Comparison of ENCODE assay signal across 1 cellular context in the genomic region with DNA sequence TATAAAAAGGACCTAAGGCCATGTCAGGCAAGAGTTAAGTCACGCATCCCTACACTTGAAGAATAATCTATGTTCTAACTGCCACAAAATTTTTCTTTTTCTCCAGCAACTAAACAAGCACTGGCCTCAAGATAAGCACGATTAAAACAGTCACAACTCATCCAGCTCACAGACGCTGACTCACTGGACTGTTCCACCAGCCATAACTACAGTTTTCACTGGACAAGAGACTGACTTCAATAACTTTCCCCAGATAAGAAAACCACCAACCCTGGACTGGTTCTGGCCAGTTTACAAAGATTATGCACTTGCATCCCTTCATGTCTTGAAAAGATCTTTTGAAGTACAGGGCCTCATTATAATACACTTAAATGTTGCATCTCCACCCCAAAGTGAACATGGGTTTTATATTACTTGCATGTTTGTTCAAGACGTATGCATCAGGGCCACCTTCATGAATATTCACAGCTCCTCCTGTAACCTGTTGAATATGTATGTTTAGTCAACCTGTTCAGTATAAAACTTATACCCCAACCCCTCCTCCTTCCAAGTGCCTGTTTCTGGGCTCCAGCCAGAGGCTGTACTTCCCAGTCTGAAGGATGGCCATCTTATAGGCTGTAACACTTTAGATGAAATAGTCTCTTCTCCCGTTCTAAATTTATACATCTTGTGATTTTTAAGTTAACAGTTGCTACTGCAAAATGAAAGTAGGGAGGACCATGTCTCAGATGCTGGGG.
A peak's percentile ranks its signal among the peaks of the same experiment; 100 is the strongest.
TF ChIP-seq lines count a peak whose summit lies in the region.

No MANE protein-coding gene starts in this region.

TF ChIP-seq in K562, 482 proteins besides CTCF, POLR2A, EP300 and RAD21 (continued from another document and continues in another):
- TF ChIP-seq SMAD4 (CRISPR knock-in tag; conservative IDR thresholded peaks at IDR 0.05) (peak; percentile 99), POLR2AphosphoS5 (IDR thresholded peaks at IDR 0.05; ENCODE audit: control insufficient read depth, insufficient read depth, low read depth, low read length) (peak; percentile 77; the same call in 1 of the 2 replicates), NFE2 (IDR thresholded peaks at IDR 0.05; ENCODE audit: low read depth) (peak; percentile 97), SMAD1 (IDR thresholded peaks at IDR 0.05; ENCODE audit: low read depth, low read length, partially characterized antibody) (peak; percentile 27), TAF9B (IDR thresholded peaks at IDR 0.05; ENCODE audit: partially characterized antibody) (peak; percentile 22), TEAD4 (IDR thresholded peaks at IDR 0.05; ENCODE audit: low read length) (peak; percentile 95), TEAD4 (CRISPR knock-in tag; IDR thresholded peaks at IDR 0.05; ENCODE audit: borderline replicate concordance) (no peak), GTF2A2 (tag; IDR thresholded peaks at IDR 0.05) (no peak), RBBP5 (IDR thresholded peaks at IDR 0.05; ENCODE audit: borderline replicate concordance, insufficient read depth, low read length, poor library complexity, severe bottlenecking) (no peak), RCOR1 (IDR thresholded peaks at IDR 0.05; ENCODE audit: borderline replicate concordance in 1 of 2, low read depth in 2 of 2, low read length in 2 of 2) (peak; percentile 8 to 92; a peak in 2 of 4 replicates), FOXM1 (IDR thresholded peaks at IDR 0.05; ENCODE audit: low read depth) (peak; percentile 86), FOXM1 (CRISPR knock-in tag; IDR thresholded peaks at IDR 0.05; ENCODE audit: low read depth) (no peak), POLR2H (tag; IDR thresholded peaks at IDR 0.05; ENCODE audit: low read depth) (peak; percentile 18; the same call in 1 of the 2 replicates), BACH1 (tag; IDR thresholded peaks at IDR 0.05) (peak; percentile 77; the same call in 1 of the 2 replicates), NBN (IDR thresholded peaks at IDR 0.05; ENCODE audit: low read depth) (peak; percentile 89), NCOA1 (IDR thresholded peaks at IDR 0.05; ENCODE audit: low read depth) (peak; percentile 86; the same call in 1 of the 2 replicates), NR4A1 (CRISPR knock-in tag; IDR thresholded peaks at IDR 0.05) (no peak), NR4A1 (tag; IDR thresholded peaks at IDR 0.05) (peak; percentile 50; the same call in 1 of the 2 replicates), RFX5 (IDR thresholded peaks at IDR 0.05; ENCODE audit: low read depth, low read length) (no peak), SP1 (CRISPR knock-in tag; IDR thresholded peaks at IDR 0.05) (0 out of 2 replicates have a peak, but pooled peaks have one; percentile 4), CBFB (CRISPR knock-in tag; IDR thresholded peaks at IDR 0.05) (no peak), FOXK2 (conservative IDR thresholded peaks at IDR 0.05 in 1 of 2, IDR thresholded peaks at IDR 0.05 in 1 of 2; ENCODE audit: low read depth in 2 of 2) (peak; percentile 83 to 90), LEF1 (IDR thresholded peaks at IDR 0.05) (peak; percentile 98), MECOM (CRISPR knock-in tag; IDR thresholded peaks at IDR 0.05) (no peak), TCF3 (CRISPR knock-in tag; IDR thresholded peaks at IDR 0.05) (peak; percentile 91), ZNF175 (CRISPR knock-in tag; IDR thresholded peaks at IDR 0.05; ENCODE audit: low read depth) (0 out of 2 replicates have a peak, but pooled peaks have one; percentile 50), HMGN3 (IDR thresholded peaks at IDR 0.05; ENCODE audit: borderline replicate concordance, extremely low read depth, insufficient read length, low read depth, low read length) (peak; percentile 60), ETV6 (IDR thresholded peaks at IDR 0.05; ENCODE audit: borderline replicate concordance in 1 of 2, low read depth in 2 of 2, low read length in 1 of 2) (peak in 1 of 2 experiments; percentile 44; a peak in 1 of 4 replicates), ETV6 (CRISPR knock-in tag; IDR thresholded peaks at IDR 0.05; ENCODE audit: borderline replicate concordance) (no peak), TCF7L2 (IDR thresholded peaks at IDR 0.05; ENCODE audit: low read depth, low read length) (peak; percentile 65; the same call in 1 of the 2 replicates), L3MBTL2 (IDR thresholded peaks at IDR 0.05) (peak; percentile 68), C11orf30 (IDR thresholded peaks at IDR 0.05; ENCODE audit: low read depth) (peak; percentile 94), SMARCE1 (IDR thresholded peaks at IDR 0.05) (peak; percentile 95), LCOR (CRISPR knock-in tag; IDR thresholded peaks at IDR 0.05) (peak; percentile 66; the same call in 1 of the 2 replicates), KLF16 (IDR thresholded peaks at IDR 0.05) (peak; percentile 97), JUN (IDR thresholded peaks at IDR 0.05; ENCODE audit: borderline replicate concordance, low read depth, low read length) (peak; percentile 38; the same call in 1 of the 2 replicates), JUN (CRISPR knock-in tag; IDR thresholded peaks at IDR 0.05; ENCODE audit: borderline replicate concordance) (no peak), ARID1B (IDR thresholded peaks at IDR 0.05) (peak; percentile 95)
- TF ChIP-seq, protein P1, sequence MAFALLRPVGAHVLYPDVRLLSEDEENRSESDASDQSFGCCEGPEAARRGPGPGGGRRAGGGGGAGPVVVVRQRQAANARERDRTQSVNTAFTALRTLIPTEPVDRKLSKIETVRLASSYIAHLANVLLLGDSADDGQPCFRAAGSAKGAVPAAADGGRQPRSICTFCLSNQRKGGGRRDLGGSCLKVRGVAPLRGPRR (CRISPR knock-in tag; IDR thresholded peaks at IDR 0.05): 0 out of 2 replicates have a peak, but pooled peaks have one; percentile 68
- TF ChIP-seq, protein P2, sequence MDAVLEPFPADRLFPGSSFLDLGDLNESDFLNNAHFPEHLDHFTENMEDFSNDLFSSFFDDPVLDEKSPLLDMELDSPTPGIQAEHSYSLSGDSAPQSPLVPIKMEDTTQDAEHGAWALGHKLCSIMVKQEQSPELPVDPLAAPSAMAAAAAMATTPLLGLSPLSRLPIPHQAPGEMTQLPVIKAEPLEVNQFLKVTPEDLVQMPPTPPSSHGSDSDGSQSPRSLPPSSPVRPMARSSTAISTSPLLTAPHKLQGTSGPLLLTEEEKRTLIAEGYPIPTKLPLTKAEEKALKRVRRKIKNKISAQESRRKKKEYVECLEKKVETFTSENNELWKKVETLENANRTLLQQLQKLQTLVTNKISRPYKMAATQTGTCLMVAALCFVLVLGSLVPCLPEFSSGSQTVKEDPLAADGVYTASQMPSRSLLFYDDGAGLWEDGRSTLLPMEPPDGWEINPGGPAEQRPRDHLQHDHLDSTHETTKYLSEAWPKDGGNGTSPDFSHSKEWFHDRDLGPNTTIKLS (IDR thresholded peaks at IDR 0.05; ENCODE audit: borderline replicate concordance, low read depth): peak; percentile 72; the same call in 1 of the 2 replicates
- TF ChIP-seq, protein P3, sequence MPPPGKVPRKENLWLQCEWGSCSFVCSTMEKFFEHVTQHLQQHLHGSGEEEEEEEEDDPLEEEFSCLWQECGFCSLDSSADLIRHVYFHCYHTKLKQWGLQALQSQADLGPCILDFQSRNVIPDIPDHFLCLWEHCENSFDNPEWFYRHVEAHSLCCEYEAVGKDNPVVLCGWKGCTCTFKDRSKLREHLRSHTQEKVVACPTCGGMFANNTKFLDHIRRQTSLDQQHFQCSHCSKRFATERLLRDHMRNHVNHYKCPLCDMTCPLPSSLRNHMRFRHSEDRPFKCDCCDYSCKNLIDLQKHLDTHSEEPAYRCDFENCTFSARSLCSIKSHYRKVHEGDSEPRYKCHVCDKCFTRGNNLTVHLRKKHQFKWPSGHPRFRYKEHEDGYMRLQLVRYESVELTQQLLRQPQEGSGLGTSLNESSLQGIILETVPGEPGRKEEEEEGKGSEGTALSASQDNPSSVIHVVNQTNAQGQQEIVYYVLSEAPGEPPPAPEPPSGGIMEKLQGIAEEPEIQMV (tag; conservative IDR thresholded peaks at IDR 0.05; ENCODE audit: low read depth): no peak
- TF ChIP-seq, protein P4, sequence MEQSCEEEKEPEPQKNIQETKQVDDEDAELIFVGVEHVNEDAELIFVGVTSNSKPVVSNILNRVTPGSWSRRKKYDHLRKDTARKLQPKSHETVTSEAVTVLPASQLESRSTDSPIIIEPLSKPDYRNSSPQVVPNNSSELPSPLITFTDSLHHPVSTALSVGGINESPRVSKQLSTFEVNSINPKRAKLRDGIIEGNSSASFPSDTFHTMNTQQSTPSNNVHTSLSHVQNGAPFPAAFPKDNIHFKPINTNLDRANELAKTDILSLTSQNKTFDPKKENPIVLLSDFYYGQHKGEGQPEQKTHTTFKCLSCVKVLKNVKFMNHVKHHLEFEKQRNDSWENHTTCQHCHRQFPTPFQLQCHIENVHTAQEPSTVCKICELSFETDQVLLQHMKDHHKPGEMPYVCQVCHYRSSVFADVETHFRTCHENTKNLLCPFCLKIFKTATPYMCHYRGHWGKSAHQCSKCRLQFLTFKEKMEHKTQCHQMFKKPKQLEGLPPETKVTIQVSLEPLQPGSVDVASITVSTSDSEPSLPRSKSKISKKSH (CRISPR knock-in tag; IDR thresholded peaks at IDR 0.05): no peak
- TF ChIP-seq, protein P5, sequence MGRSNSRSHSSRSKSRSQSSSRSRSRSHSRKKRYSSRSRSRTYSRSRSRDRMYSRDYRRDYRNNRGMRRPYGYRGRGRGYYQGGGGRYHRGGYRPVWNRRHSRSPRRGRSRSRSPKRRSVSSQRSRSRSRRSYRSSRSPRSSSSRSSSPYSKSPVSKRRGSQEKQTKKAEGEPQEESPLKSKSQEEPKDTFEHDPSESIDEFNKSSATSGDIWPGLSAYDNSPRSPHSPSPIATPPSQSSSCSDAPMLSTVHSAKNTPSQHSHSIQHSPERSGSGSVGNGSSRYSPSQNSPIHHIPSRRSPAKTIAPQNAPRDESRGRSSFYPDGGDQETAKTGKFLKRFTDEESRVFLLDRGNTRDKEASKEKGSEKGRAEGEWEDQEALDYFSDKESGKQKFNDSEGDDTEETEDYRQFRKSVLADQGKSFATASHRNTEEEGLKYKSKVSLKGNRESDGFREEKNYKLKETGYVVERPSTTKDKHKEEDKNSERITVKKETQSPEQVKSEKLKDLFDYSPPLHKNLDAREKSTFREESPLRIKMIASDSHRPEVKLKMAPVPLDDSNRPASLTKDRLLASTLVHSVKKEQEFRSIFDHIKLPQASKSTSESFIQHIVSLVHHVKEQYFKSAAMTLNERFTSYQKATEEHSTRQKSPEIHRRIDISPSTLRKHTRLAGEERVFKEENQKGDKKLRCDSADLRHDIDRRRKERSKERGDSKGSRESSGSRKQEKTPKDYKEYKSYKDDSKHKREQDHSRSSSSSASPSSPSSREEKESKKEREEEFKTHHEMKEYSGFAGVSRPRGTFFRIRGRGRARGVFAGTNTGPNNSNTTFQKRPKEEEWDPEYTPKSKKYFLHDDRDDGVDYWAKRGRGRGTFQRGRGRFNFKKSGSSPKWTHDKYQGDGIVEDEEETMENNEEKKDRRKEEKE (IDR thresholded peaks at IDR 0.05; ENCODE audit: borderline replicate concordance in 1 of 2, control insufficient read depth in 1 of 2, low read depth in 2 of 2, low read length in 1 of 2): peak in 1 of 2 experiments; percentile 77; a peak in 1 of 4 replicates
- TF ChIP-seq, protein P6, sequence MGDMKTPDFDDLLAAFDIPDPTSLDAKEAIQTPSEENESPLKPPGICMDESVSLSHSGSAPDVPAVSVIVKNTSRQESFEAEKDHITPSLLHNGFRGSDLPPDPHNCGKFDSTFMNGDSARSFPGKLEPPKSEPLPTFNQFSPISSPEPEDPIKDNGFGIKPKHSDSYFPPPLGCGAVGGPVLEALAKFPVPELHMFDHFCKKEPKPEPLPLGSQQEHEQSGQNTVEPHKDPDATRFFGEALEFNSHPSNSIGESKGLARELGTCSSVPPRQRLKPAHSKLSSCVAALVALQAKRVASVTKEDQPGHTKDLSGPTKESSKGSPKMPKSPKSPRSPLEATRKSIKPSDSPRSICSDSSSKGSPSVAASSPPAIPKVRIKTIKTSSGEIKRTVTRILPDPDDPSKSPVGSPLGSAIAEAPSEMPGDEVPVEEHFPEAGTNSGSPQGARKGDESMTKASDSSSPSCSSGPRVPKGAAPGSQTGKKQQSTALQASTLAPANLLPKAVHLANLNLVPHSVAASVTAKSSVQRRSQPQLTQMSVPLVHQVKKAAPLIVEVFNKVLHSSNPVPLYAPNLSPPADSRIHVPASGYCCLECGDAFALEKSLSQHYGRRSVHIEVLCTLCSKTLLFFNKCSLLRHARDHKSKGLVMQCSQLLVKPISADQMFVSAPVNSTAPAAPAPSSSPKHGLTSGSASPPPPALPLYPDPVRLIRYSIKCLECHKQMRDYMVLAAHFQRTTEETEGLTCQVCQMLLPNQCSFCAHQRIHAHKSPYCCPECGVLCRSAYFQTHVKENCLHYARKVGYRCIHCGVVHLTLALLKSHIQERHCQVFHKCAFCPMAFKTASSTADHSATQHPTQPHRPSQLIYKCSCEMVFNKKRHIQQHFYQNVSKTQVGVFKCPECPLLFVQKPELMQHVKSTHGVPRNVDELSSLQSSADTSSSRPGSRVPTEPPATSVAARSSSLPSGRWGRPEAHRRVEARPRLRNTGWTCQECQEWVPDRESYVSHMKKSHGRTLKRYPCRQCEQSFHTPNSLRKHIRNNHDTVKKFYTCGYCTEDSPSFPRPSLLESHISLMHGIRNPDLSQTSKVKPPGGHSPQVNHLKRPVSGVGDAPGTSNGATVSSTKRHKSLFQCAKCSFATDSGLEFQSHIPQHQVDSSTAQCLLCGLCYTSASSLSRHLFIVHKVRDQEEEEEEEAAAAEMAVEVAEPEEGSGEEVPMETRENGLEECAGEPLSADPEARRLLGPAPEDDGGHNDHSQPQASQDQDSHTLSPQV (IDR thresholded peaks at IDR 0.05): 0 out of 2 replicates have a peak, but pooled peaks have one; percentile 4
- TF ChIP-seq, protein P7, sequence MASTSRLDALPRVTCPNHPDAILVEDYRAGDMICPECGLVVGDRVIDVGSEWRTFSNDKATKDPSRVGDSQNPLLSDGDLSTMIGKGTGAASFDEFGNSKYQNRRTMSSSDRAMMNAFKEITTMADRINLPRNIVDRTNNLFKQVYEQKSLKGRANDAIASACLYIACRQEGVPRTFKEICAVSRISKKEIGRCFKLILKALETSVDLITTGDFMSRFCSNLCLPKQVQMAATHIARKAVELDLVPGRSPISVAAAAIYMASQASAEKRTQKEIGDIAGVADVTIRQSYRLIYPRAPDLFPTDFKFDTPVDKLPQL (IDR thresholded peaks at IDR 0.05; ENCODE audit: extremely low read depth, insufficient read length): peak; percentile 18
- TF ChIP-seq, protein P8, sequence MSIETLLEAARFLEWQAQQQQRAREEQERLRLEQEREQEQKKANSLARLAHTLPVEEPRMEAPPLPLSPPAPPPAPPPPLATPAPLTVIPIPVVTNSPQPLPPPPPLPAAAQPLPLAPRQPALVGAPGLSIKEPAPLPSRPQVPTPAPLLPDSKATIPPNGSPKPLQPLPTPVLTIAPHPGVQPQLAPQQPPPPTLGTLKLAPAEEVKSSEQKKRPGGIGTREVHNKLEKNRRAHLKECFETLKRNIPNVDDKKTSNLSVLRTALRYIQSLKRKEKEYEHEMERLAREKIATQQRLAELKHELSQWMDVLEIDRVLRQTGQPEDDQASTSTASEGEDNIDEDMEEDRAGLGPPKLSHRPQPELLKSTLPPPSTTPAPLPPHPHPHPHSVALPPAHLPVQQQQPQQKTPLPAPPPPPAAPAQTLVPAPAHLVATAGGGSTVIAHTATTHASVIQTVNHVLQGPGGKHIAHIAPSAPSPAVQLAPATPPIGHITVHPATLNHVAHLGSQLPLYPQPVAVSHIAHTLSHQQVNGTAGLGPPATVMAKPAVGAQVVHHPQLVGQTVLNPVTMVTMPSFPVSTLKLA (conservative IDR thresholded peaks at IDR 0.05): peak in 1 of 2 experiments; percentile 42; a peak in 1 of 4 replicates
